13 cellular contexts compared by ENCODE assay signal in genomic region chr7:158649279-158649678, GRCh38. TPM values are rescaled to one million over a fixed set of nuclear protein-coding genes. Genes with fewer than 3 reads are reported as not detected.
A peak's percentile ranks its signal among the peaks of the same experiment; 100 is the strongest.
DNase-seq lines count a peak whose midpoint lies in the region; ATAC-seq, FAIRE-seq and TF ChIP-seq lines count a peak whose summit lies in the region.
"Had no signal": no experiment of that assay in that cellular context is flagged by ENCODE, and none has a peak within 500 bp of the region (broad histone marks: within the 10 kb centered on the region; RNA-seq: fewer than 3 reads in every experiment).

No MANE protein-coding gene starts in this region.

- FAIRE-seq in astrocyte (lab: Jason Lieb, UNC), result peak; percentile 50
- peak; percentile 46 for FAIRE-seq in keratinocyte (lab: Jason Lieb, UNC)
- FAIRE-seq: colon had no signal

- H3K4me1 ChIP-seq in astrocyte (ENCODE audit: insufficient read depth, low read length) (peaks cover 28% of the 10 kb centered on the region), keratinocyte (ENCODE audit: control insufficient read depth, extremely low read depth, insufficient read depth, low read length) (peaks cover 6% of the 10 kb centered on the region)
- no peaks in the 10 kb centered on the region for H3K4me1 ChIP-seq in effector memory CD4-positive, alpha-beta T cell (ENCODE audit: control insufficient read depth, insufficient read depth, low read length, poor library complexity, severe bottlenecking)

- H3K9me1 ChIP-seq in keratinocyte (ENCODE audit: control insufficient read depth, extremely low read depth, insufficient read depth, low read length), result no peaks in the 10 kb centered on the region

- H3K4me2 ChIP-seq in astrocyte (ENCODE audit: low read length), result peak overlapping the region; percentile 63
- H3K4me2 ChIP-seq in keratinocyte (ENCODE audit: control insufficient read depth, extremely low read depth, insufficient read depth, low read depth, low read length), result peak overlapping the region; percentile 12

- H4K20me1 ChIP-seq in astrocyte (ENCODE audit: insufficient read depth, low read length) (peaks cover 9% of the 10 kb centered on the region), keratinocyte (ENCODE audit: control insufficient read depth, extremely low read depth, insufficient read depth, low read length) (no peaks in the 10 kb centered on the region)

- H3K27me3 Mint-ChIP-seq in astrocyte (ENCODE audit: low read depth, unreplicated experiment), result no peaks in the 10 kb centered on the region
- H3K27me3 Mint-ChIP-seq: activated CD4-positive, alpha-beta memory T cell treated with anti-CD3 and anti-CD28 coated beads for 36 hours had no signal

- H3K9ac ChIP-seq in astrocyte (ENCODE audit: low read length), result no peak overlapping the region
- no peak overlapping the region for H3K9ac ChIP-seq in keratinocyte (ENCODE audit: control insufficient read depth, extremely low read depth, insufficient read depth, low read length)

- no peak for TF ChIP-seq CTCF in astrocyte (IDR thresholded peaks at IDR 0.05; ENCODE audit: insufficient read depth, low read depth, low read length)
- no peak for TF ChIP-seq CTCF in keratinocyte (optimal IDR thresholded peaks at IDR 0.05 in 1 of 3, IDR thresholded peaks at IDR 0.05 in 1 of 3, conservative IDR thresholded peaks at IDR 0.05 in 1 of 3; ENCODE audit: extremely low read depth in 1 of 3, insufficient read depth in 2 of 3, low read length in 3 of 3)

- no peaks in the 10 kb centered on the region for H3K27me3 ChIP-seq in astrocyte (ENCODE audit: insufficient read depth, low read length)
- no peaks in the 10 kb centered on the region for H3K27me3 ChIP-seq in keratinocyte (ENCODE audit: control insufficient read depth, extremely low read depth, insufficient read depth, low read length)
- no peaks in the 10 kb centered on the region for H3K27me3 ChIP-seq in effector memory CD4-positive, alpha-beta T cell (replicated peaks; ENCODE audit: control insufficient read depth, insufficient read depth, low read length, poor library complexity, severe bottlenecking)
- H3K27me3 ChIP-seq: transverse colon had no signal

- H3K36me3 Mint-ChIP-seq in astrocyte (ENCODE audit: low read depth, unreplicated experiment), result no peaks in the 10 kb centered on the region

- H3K4me3 Mint-ChIP-seq in astrocyte (ENCODE audit: unreplicated experiment), result no peak overlapping the region
- H3K4me3 Mint-ChIP-seq: activated CD4-positive, alpha-beta memory T cell treated with anti-CD3 and anti-CD28 coated beads for 36 hours had no signal

- dilution Hi-C loops in keratinocyte (cut with MboI; ENCODE audit: extremely low pct_ligation_motif_present, low sequenced_read_pairs), result no loop called here

- H3K9me3 ChIP-seq in astrocyte (ENCODE audit: insufficient read depth, low read depth, low read length) (no peaks in the 10 kb centered on the region), keratinocyte (ENCODE audit: control insufficient read depth, low read depth, low read length) (no peaks in the 10 kb centered on the region)
- H3K9me3 ChIP-seq in effector memory CD4-positive, alpha-beta T cell (ENCODE audit: control insufficient read depth, low read length), result no peaks in the 10 kb centered on the region
- H3K9me3 ChIP-seq: transverse colon had no signal

- H3K27ac ChIP-seq in astrocyte (ENCODE audit: low read depth, low read length) (peak overlapping the region; percentile 65), keratinocyte (ENCODE audit: control insufficient read depth, insufficient read depth, low read length) (peak overlapping the region; percentile 59)
- no peak overlapping the region for H3K27ac ChIP-seq in effector memory CD4-positive, alpha-beta T cell (ENCODE audit: insufficient read depth, low read length, poor library complexity, severe bottlenecking)

- H3K36me3 ChIP-seq in astrocyte (ENCODE audit: insufficient read depth, low read length) (peaks cover 12% of the 10 kb centered on the region), keratinocyte (ENCODE audit: control insufficient read depth in 2 of 2, extremely low read depth in 1 of 2, insufficient read depth in 2 of 2, low read length in 2 of 2) (peaks cover 0 to 2% of the 10 kb centered on the region in 2 experiments)
- H3K36me3 ChIP-seq in effector memory CD4-positive, alpha-beta T cell (ENCODE audit: control insufficient read depth, insufficient read depth, low read length), result no peaks in the 10 kb centered on the region

- H3K4me3 ChIP-seq in astrocyte (ENCODE audit: insufficient read depth, low read depth, low read length) (no peak overlapping the region), keratinocyte (ENCODE audit: control insufficient read depth in 2 of 3, extremely low read depth in 1 of 3, insufficient read depth in 2 of 3, low read depth in 1 of 3, low read length in 3 of 3) (no peak overlapping the region)
- no peak overlapping the region for H3K4me3 ChIP-seq in effector memory CD4-positive, alpha-beta T cell (ENCODE audit: insufficient read depth, low read depth, low read length, poor library complexity, severe bottlenecking)
- H3K4me3 ChIP-seq: transverse colon had no signal

- H3K27ac Mint-ChIP-seq in astrocyte (ENCODE audit: unreplicated experiment), result no peak overlapping the region
- H3K27ac Mint-ChIP-seq: activated CD4-positive, alpha-beta memory T cell treated with anti-CD3 and anti-CD28 coated beads for 36 hours had no signal

- H2AFZ ChIP-seq in astrocyte (ENCODE audit: low read depth, low read length) (no peak overlapping the region), keratinocyte (ENCODE audit: control insufficient read depth, low read length) (no peak overlapping the region)

- H3K79me2 ChIP-seq in astrocyte (ENCODE audit: insufficient read depth, low read length) (peaks cover 14% of the 10 kb centered on the region), keratinocyte (ENCODE audit: control insufficient read depth, insufficient read depth, low read length) (peaks cover 4% of the 10 kb centered on the region)

- H3K4me1 Mint-ChIP-seq in astrocyte (ENCODE audit: low read depth, unreplicated experiment), result peaks cover 23% of the 10 kb centered on the region

- no peaks in the 10 kb centered on the region for H3K9me3 Mint-ChIP-seq in astrocyte (ENCODE audit: unreplicated experiment)
- H3K9me3 Mint-ChIP-seq: activated CD4-positive, alpha-beta memory T cell treated with anti-CD3 and anti-CD28 coated beads for 36 hours had no signal

- ATAC-seq in HG03280 (IDR thresholded peaks at IDR 0.05; ENCODE audit: unreplicated experiment) (no peak), HG03469 (IDR thresholded peaks at IDR 0.05; ENCODE audit: unreplicated experiment) (no peak)

- DNase-seq in A172 (ENCODE audit: low spot score) (peak; percentile 85), HPDE6-E6E7 (ENCODE audit: extremely low spot score) (peak; percentile 54), astrocyte (ENCODE audit: low read depth) (peak; percentile 88), keratinocyte (ENCODE audit: low read depth, low spot score) (peak; percentile 19), NCI-H446 (lab: John Stamatoyannopoulos, UW) (no peak)
- no peak for DNase-seq in effector memory CD4-positive, alpha-beta T cell
- DNase-seq: activated CD4-positive, alpha-beta memory T cell treated with anti-CD3 and anti-CD28 coated beads for 36 hours; C1 segment of cervical spinal cord; mesendoderm; transverse colon had no signal

RNA-seq across cellular contexts. Expression of gene NCAPG2, which starts 55.3 kb away (rescaled TPM):
- 34.2 and 41.4 TPM in 2 replicates for total RNA-seq in A172 (2014; rRNA removed; shearing (Covaris generic))
- 8.7 and 9.6 TPM in 2 replicates for total RNA-seq in astrocyte
- 4.4 to 16.5 TPM (median 14.9 TPM) in 3 replicates for polyA plus RNA-seq in keratinocyte
- 1.2 TPM for polyA plus RNA-seq in keratinocyte (2011; ENCODE audit: low read depth)
- polyA plus RNA-seq in keratinocyte (2011; cell fraction: cytosol; rRNA removed), result 4.6 and 6.0 TPM in 2 replicates
- polyA plus RNA-seq in keratinocyte (2011; cell fraction: nucleus; rRNA removed), result 7.7 and 7.8 TPM in 2 replicates
- 1.5 and 12.4 TPM in 2 replicates for polyA plus RNA-seq in keratinocyte (2012; ENCODE audit: low replicate concordance)
- 6.0 to 20.7 TPM (median 15.5 TPM) in 3 replicates for polyA minus RNA-seq in keratinocyte
- polyA minus RNA-seq in keratinocyte (2011; cell fraction: cytosol; rRNA and poly(A)+ RNA removed), result 4.4 TPM
- polyA minus RNA-seq in keratinocyte (2011; cell fraction: nucleus; rRNA and poly(A)+ RNA removed), result 5.2 and 8.7 TPM in 2 replicates

Comparison
In these comparisons a context has a peak if more than half of its experiments do, and no peak if none do; other contexts are left out.
1. DNase-seq: peak in A172 (single experiment), HPDE6-E6E7 (single experiment), astrocyte (single experiment) and keratinocyte (single experiment); none in effector memory CD4-positive, alpha-beta T cell (0 of 3) and NCI-H446 (0 of 2).